18 cellular contexts compared by ENCODE assay signal in genomic region chr3:51398595-51399310, GRCh38. TPM values are rescaled to one million over a fixed set of nuclear protein-coding genes. Genes with fewer than 3 reads are reported as not detected.
A peak's percentile ranks its signal among the peaks of the same experiment; 100 is the strongest.
DNase-seq lines count a peak whose midpoint lies in the region; ATAC-seq and TF ChIP-seq lines count a peak whose summit lies in the region.
"Had no signal": no experiment of that assay in that cellular context is flagged by ENCODE, and none has a peak within 500 bp of the region (broad histone marks: within the 10 kb centered on the region; RNA-seq: fewer than 3 reads in every experiment).

No MANE protein-coding gene starts in this region.

- no peak overlapping the region for H3K4me2 ChIP-seq in osteoblast (ENCODE audit: insufficient read depth, low read length)

- H3K9me3 Mint-ChIP-seq in activated naive CD4-positive, alpha-beta T cell treated with anti-CD3 and anti-CD28 coated beads, Interleukin-2, amount 50 U/mL, for 72 hours: no peaks in the 10 kb centered on the region
- H3K9me3 Mint-ChIP-seq: IgD-negative memory B cell had no signal

- H3K36me3 ChIP-seq in HUES64 (ENCODE audit: insufficient read depth, low read length) (peaks cover 90% of the 10 kb centered on the region), osteoblast (ENCODE audit: insufficient read depth, low read length) (peaks cover 55% of the 10 kb centered on the region), gastroesophageal sphincter (peaks cover 0 to 97% of the 10 kb centered on the region in 2 donors)

- H4K20me1 ChIP-seq in osteoblast (ENCODE audit: insufficient read depth, low read length): peaks cover 25% of the 10 kb centered on the region

- ATAC-seq in activated naive CD4-positive, alpha-beta T cell treated with anti-CD3 and anti-CD28 coated beads, Interleukin-2, amount 50 U/mL, for 72 hours: no peak
- ATAC-seq in GM19455 (IDR thresholded peaks at IDR 0.05; ENCODE audit: unreplicated experiment) (no peak), GM21786 (IDR thresholded peaks at IDR 0.05; ENCODE audit: unreplicated experiment) (no peak), gastroesophageal sphincter (no peak)
- ATAC-seq: T-helper 17 cell had no signal

- DNase-seq in activated naive CD4-positive, alpha-beta T cell treated with anti-CD3 and anti-CD28 coated beads, Interleukin-2, amount 50 U/mL, for 72 hours (ENCODE audit: low spot score in 2 of 2): no peak
- DNase-seq in activated naive CD4-positive, alpha-beta T cell treated with Interleukin-2 at 50 U/mL for 16 hours: no peak
- DNase-seq in coronary artery (ENCODE audit: low spot score): peak; percentile 28
- DNase-seq in osteoblast (ENCODE audit: insufficient read length, low spot score, missing footprints): peak; percentile 50
- DNase-seq: Caco-2; MM.1S; NCI-H1694 treated with DMSO at 0.1 percent for 48 hours; NCI-H446 treated with DMSO at 0.1 percent for 48 hours; SHP77; small intestine; stimulated activated CD4-positive, alpha-beta T cell treated with anti-CD3 and anti-CD28 coated beads, Interleukin-4, amount 100 ng/mL, for 24 hours; T-helper 17 cell had no signal

- 0 out of 2 replicates have a peak overlapping the region, but pooled peaks have one; percentile 24 for H3K9ac ChIP-seq in HUES64 (ENCODE audit: low read depth, low read length)

- H3K27ac ChIP-seq in HUES64 (ENCODE audit: low read depth, low read length): no peak overlapping the region
- H3K27ac ChIP-seq in coronary artery: no peak overlapping the region
- no peak overlapping the region for H3K27ac ChIP-seq in osteoblast (ENCODE audit: low read depth, low read length)
- H3K27ac ChIP-seq in gastroesophageal sphincter: no peak overlapping the region

- H3K9me3 ChIP-seq in HUES64 (ENCODE audit: insufficient read depth, low read depth, low read length): no peaks in the 10 kb centered on the region
- H3K9me3 ChIP-seq in osteoblast (ENCODE audit: low read depth, low read length): no peaks in the 10 kb centered on the region
- no peaks in the 10 kb centered on the region for H3K9me3 ChIP-seq in gastroesophageal sphincter
- H3K9me3 ChIP-seq: Caco-2, esophagus muscularis mucosa had no signal

- 85% methylated on average over 8 of the region's 8 CpGs for WGBS in HUES64
- 53 to 70% methylated on average over 4 to 6 of the region's 8 CpGs for WGBS in gastroesophageal sphincter (ENCODE audit: low coverage in 1 of 2), 2 donors

- TF ChIP-seq POLR2A in gastroesophageal sphincter (IDR thresholded peaks at IDR 0.05): no peak

- no peaks in the 10 kb centered on the region for H3K27me3 ChIP-seq in HUES64 (ENCODE audit: insufficient read depth, low read length)
- H3K27me3 ChIP-seq in osteoblast (ENCODE audit: insufficient read depth, low read length): no peaks in the 10 kb centered on the region
- no peaks in the 10 kb centered on the region for H3K27me3 ChIP-seq in gastroesophageal sphincter
- H3K27me3 ChIP-seq: esophagus muscularis mucosa had no signal

- no peak for TF ChIP-seq CTCF in coronary artery (IDR thresholded peaks at IDR 0.05)
- TF ChIP-seq CTCF in osteoblast (IDR thresholded peaks at IDR 0.05; ENCODE audit: extremely low read depth, low read depth, low read length): no peak
- TF ChIP-seq CTCF in gastroesophageal sphincter (IDR thresholded peaks at IDR 0.05): no peak

- H3K4me3 ChIP-seq in HUES64 (ENCODE audit: low read length) (no peak overlapping the region), coronary artery (no peak overlapping the region), osteoblast (ENCODE audit: insufficient read depth, low read length) (no peak overlapping the region), gastroesophageal sphincter (no peak overlapping the region)
- H3K4me3 ChIP-seq: esophagus muscularis mucosa had no signal

- H2AFZ ChIP-seq in osteoblast (ENCODE audit: low read length): no peak overlapping the region

- TF ChIP-seq EP300 in gastroesophageal sphincter (IDR thresholded peaks at IDR 0.05): no peak

- H3K36me3 Mint-ChIP-seq in activated naive CD4-positive, alpha-beta T cell treated with anti-CD3 and anti-CD28 coated beads, Interleukin-2, amount 50 U/mL, for 72 hours: peaks cover 10 to 17% of the 10 kb centered on the region in 2 donors

- peak overlapping the region; percentile 23 to 63 for H3K27ac Mint-ChIP-seq in activated naive CD4-positive, alpha-beta T cell treated with anti-CD3 and anti-CD28 coated beads, Interleukin-2, amount 50 U/mL, for 72 hours
- H3K27ac Mint-ChIP-seq: IgD-negative memory B cell had no signal

- H3K4me1 ChIP-seq in HUES64 (ENCODE audit: insufficient read depth, low read length) (0 out of 2 replicates have a peak, but pooled peaks cover 4% of the 10 kb centered on the region), osteoblast (ENCODE audit: insufficient read depth, low read length) (peaks cover 15% of the 10 kb centered on the region), gastroesophageal sphincter (peaks cover 0 to 43% (median 8%) of the 10 kb centered on the region in 3 donors)
- H3K4me1 ChIP-seq: Caco-2 had no signal

- peaks cover 31% of the 10 kb centered on the region for H3K79me2 ChIP-seq in osteoblast (ENCODE audit: insufficient read depth, low read length)

RNA-seq across cellular contexts. Expression of gene RBM15B, which starts 7.7 kb away (rescaled TPM):
- total RNA-seq in activated naive CD4-positive, alpha-beta T cell treated with anti-CD3 and anti-CD28 coated beads, Interleukin-2, amount 50 U/mL, for 72 hours: 10 to 100 TPM; 12.6 to 22.9 TPM
- 34.8 TPM for polyA plus RNA-seq in HUES64 (2013, experiment 1 of 2)
- 36.2 TPM for polyA plus RNA-seq in HUES64 (2013, experiment 2 of 2)
- total RNA-seq in osteoblast (42.4 and 48.9 TPM in 2 replicates), gastroesophageal sphincter (10 to 100 TPM; 28.5 to 51.1 (median 32.7) TPM)

RNA-seq across cellular contexts. Expression of gene MANF, which starts 13.7 kb away (rescaled TPM):
- total RNA-seq in activated naive CD4-positive, alpha-beta T cell treated with anti-CD3 and anti-CD28 coated beads, Interleukin-2, amount 50 U/mL, for 72 hours: 100 to 1,000 TPM in 1 of 2 donors, 10 to 100 TPM in 1; 93.6 to 109 TPM
- 125 TPM for polyA plus RNA-seq in HUES64 (2013, experiment 1 of 2)
- polyA plus RNA-seq in HUES64 (2013, experiment 2 of 2): 134 TPM
- total RNA-seq in osteoblast (37.3 and 40.4 TPM in 2 replicates), gastroesophageal sphincter (10 to 100 TPM; 13.7 to 38.3 (median 22.8) TPM)

Comparison
In these comparisons a context has a peak if more than half of its experiments do, and no peak if none do; other contexts are left out.
1. DNase-seq: peak in coronary artery (single experiment) and osteoblast (single experiment); none in activated naive CD4-positive, alpha-beta T cell treated with anti-CD3 and anti-CD28 coated beads, Interleukin-2, amount 50 U/mL, for 72 hours (0 of 2) and activated naive CD4-positive, alpha-beta T cell treated with Interleukin-2 at 50 U/mL for 16 hours (single experiment).